In genomic region chr1:3298197-3298596, GRCh38 we compare ENCODE assay signal across 21 cellular contexts.
"Had no signal": no experiment of that assay in that cellular context is flagged by ENCODE, and none has a peak within 500 bp of the region (broad histone marks: within the 10 kb centered on the region; RNA-seq: fewer than 3 reads in every experiment).

No MANE protein-coding gene starts in this region.

- ATAC-seq: effector memory CD8-positive, alpha-beta T cell; esophagus mucosa; gastrocnemius medialis; left cardiac atrium; left lung; lower lobe of right lung; mucosa of descending colon had no signal

- H3K9me3 ChIP-seq: colonic mucosa, esophagus squamous epithelium, gastrocnemius medialis, lower lobe of right lung, mucosa of descending colon had no signal

- H3K4me3 ChIP-seq: colonic mucosa, esophagus squamous epithelium, gastrocnemius medialis, heart right ventricle, left lung, lower lobe of right lung, mucosa of descending colon had no signal

- H3K27ac ChIP-seq: colonic mucosa, epithelial cell of prostate, esophagus squamous epithelium, gastrocnemius medialis, heart right ventricle, left lung, lower lobe of right lung had no signal

- H3K36me3 ChIP-seq: colonic mucosa, esophagus squamous epithelium, gastrocnemius medialis, heart right ventricle, left lung, lower lobe of right lung had no signal

- H3K27me3 ChIP-seq: colonic mucosa had no signal

- H3K4me1 ChIP-seq: colonic mucosa, esophagus squamous epithelium, gastrocnemius medialis, left lung, lower lobe of right lung had no signal

- DNase-seq: colonic mucosa; cortex of kidney; effector CD8-positive, alpha-beta T cell; effector memory CD8-positive, alpha-beta T cell; endodermal cell; erythroblast; esophagus squamous epithelium; foreskin fibroblast; foreskin melanocyte; gastrocnemius medialis; glutamatergic neuron; head of caudate nucleus; heart right ventricle; hippocampal formation; left cardiac atrium; lower lobe of right lung; mesenchymal stem cell; mucosa of descending colon had no signal
